20 cellular contexts compared by ENCODE assay signal in the genomic region with DNA sequence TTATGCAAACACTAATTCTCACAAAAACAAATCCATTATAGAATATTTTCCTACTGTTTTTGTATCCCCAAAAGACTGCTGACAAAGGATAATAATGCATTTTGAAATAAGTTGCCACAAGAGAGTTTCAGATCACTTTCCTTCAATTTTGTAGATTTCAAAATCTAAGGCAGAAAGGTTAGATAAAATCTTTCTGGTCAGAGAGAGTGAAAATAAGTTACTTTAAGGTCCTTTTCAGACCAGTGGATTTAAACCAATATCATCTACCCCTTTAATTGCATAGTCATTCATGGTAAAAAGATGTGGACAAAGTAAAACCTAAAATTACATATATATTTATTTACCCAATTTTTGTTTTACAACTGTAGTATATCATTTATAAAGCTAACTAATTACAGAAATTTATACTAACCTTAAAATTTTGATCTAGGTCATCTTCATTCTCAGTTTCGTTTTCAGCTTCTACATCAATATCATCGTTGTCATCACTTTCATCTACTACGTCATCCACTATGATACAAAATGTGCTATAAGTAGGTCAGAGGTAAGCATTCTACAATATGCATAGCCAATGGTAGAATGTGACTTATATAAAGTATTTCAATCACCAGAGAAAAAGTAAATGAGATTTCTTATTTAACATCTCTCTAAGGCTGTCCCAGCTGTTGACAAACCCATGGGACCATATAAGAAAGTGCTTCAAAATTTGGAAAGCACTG.
"Had no signal": no experiment of that assay in that cellular context is flagged by ENCODE, and none has a peak within 500 bp of the region (broad histone marks: within the 10 kb centered on the region; RNA-seq: fewer than 3 reads in every experiment).

No MANE protein-coding gene starts in this region.

- H3K4me3 Mint-ChIP-seq: activated CD4-positive, alpha-beta memory T cell treated with anti-CD3 and anti-CD28 coated beads for 36 hours; activated naive CD8-positive, alpha-beta T cell treated with anti-CD3 and anti-CD28 coated beads for 36 hours; activated T-cell treated with anti-CD3 and anti-CD28 coated beads, Interleukin-2, amount 50 U/mL, for 72 hours; nephron progenitor cell had no signal

- H3K9me3 ChIP-seq: body of pancreas, tibial artery, vagina had no signal

- H3K27ac Mint-ChIP-seq: activated CD4-positive, alpha-beta memory T cell treated with anti-CD3 and anti-CD28 coated beads for 36 hours; activated naive CD8-positive, alpha-beta T cell treated with anti-CD3 and anti-CD28 coated beads for 36 hours; nephron progenitor cell had no signal

- ATAC-seq: body of pancreas had no signal

- H3K4me1 ChIP-seq: body of pancreas, tibial artery, vagina had no signal

- DNase-seq: activated CD4-positive, alpha-beta memory T cell treated with anti-CD3 and anti-CD28 coated beads for 36 hours; activated CD4-positive, alpha-beta T cell treated with anti-CD3 and anti-CD28 coated beads for 1 hour; activated CD8-positive, alpha-beta memory T cell treated with anti-CD3 and anti-CD28 coated beads, Interleukin-2, amount 50 U/mL, for 4 hours; activated naive CD8-positive, alpha-beta T cell treated with anti-CD3 and anti-CD28 coated beads for 36 hours; activated T-cell treated with anti-CD3 and anti-CD28 coated beads, Interleukin-2, amount 50 U/mL, for 72 hours; amygdala; body of pancreas; caudate nucleus; effector memory CD4-positive, alpha-beta T cell; foreskin melanocyte; head of caudate nucleus; nephron progenitor cell; occipital lobe; stimulated activated CD4-positive, alpha-beta T cell treated with anti-CD3 and anti-CD28 coated beads, Interleukin-15, amount 100 ng/mL, for 24 hours; stimulated activated CD4-positive, alpha-beta T cell treated with anti-CD3 and anti-CD28 coated beads, Interleukin-4, amount 100 ng/mL, for 1 hour; stimulated activated naive CD4-positive, alpha-beta T cell; T1000; tibial artery had no signal

- H3K9me3 Mint-ChIP-seq: activated CD4-positive, alpha-beta memory T cell treated with anti-CD3 and anti-CD28 coated beads for 36 hours; activated naive CD8-positive, alpha-beta T cell treated with anti-CD3 and anti-CD28 coated beads for 36 hours; activated T-cell treated with anti-CD3 and anti-CD28 coated beads, Interleukin-2, amount 50 U/mL, for 72 hours; nephron progenitor cell had no signal

- H3K4me3 ChIP-seq: body of pancreas, tibial artery, vagina had no signal

- H3K27ac ChIP-seq: body of pancreas, epithelial cell of prostate, tibial artery, vagina had no signal

- H3K27me3 ChIP-seq: body of pancreas, tibial artery, vagina had no signal

- H3K4me1 Mint-ChIP-seq: nephron progenitor cell had no signal
